In genomic region chr2:74850816-74851566, GRCh38 we compare ENCODE assay signal across 2 cellular contexts.
TF ChIP-seq lines count a peak whose summit lies in the region.

No MANE protein-coding gene starts in this region.

TF ChIP-seq in SK-N-SH, 30 proteins besides CTCF, POLR2A, EP300 and RAD21 (continued from another document):
- TF ChIP-seq REST (IDR thresholded peaks at IDR 0.05; ENCODE audit: low read depth, low read length) (no peak), FOXJ3 (CRISPR knock-in tag; IDR thresholded peaks at IDR 0.05) (no peak), EZH2phosphoT487 (IDR thresholded peaks at IDR 0.05; ENCODE audit: borderline replicate concordance, low read depth) (no peak), JUND (IDR thresholded peaks at IDR 0.05) (peak; percentile 30)
TF ChIP-seq in SK-N-SH: peak in this region for 6.

TF ChIP-seq in SK-N-SH treated with all-trans-retinoic acid at 6 μM for 48 hours, 23 proteins besides CTCF, POLR2A, EP300 and RAD21 (continued from another document):
- TF ChIP-seq PATZ1 (CRISPR knock-in tag; IDR thresholded peaks at IDR 0.05; ENCODE audit: borderline replicate concordance) (no peak), ZFP30 (CRISPR knock-in tag; IDR thresholded peaks at IDR 0.05) (no peak), ISL1 (CRISPR knock-in tag; IDR thresholded peaks at IDR 0.05) (no peak), TOX (CRISPR knock-in tag; IDR thresholded peaks at IDR 0.05; ENCODE audit: borderline replicate concordance) (no peak), CSRNP3 (CRISPR knock-in tag; IDR thresholded peaks at IDR 0.05) (no peak), PPARA (CRISPR knock-in tag; IDR thresholded peaks at IDR 0.05; ENCODE audit: borderline replicate concordance) (no peak), RARB (CRISPR knock-in tag; IDR thresholded peaks at IDR 0.05) (no peak), ZC3H10 (CRISPR knock-in tag; IDR thresholded peaks at IDR 0.05) (no peak), ARNTL (CRISPR knock-in tag; IDR thresholded peaks at IDR 0.05; ENCODE audit: borderline replicate concordance, low read depth) (no peak), POU6F1 (CRISPR knock-in tag; IDR thresholded peaks at IDR 0.05; ENCODE audit: borderline replicate concordance, low read depth) (no peak), ZFP3 (CRISPR knock-in tag; IDR thresholded peaks at IDR 0.05) (no peak), SNAI2 (CRISPR knock-in tag; IDR thresholded peaks at IDR 0.05) (no peak)
